8 cellular contexts compared by ENCODE assay signal in the genomic region with DNA sequence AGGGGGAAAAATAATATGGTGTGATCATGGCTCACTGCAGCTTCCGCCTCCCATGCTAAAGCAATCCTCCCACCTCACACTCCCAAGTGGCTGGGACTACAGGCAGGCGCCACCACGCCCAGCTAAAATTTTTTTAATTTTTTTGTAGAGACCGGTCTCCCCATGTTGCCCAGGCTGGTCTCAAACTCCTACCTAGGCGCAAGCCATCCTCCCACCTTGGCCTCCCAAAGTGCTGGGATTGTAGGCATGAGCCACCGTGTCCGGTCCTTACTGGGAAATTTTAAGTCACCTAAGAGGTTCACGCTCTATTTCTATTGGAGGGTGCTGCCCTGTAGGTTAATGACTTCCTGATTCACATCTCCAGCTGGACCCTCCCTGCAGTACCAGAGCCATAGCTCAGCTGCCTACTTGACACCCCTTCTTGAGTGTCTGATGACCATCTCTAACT. TPM values are rescaled to one million over a fixed set of nuclear protein-coding genes. Genes with fewer than 3 reads are reported as not detected.
DNase-seq lines count a peak whose midpoint lies in the region; ATAC-seq and TF ChIP-seq lines count a peak whose summit lies in the region.

No MANE protein-coding gene starts in this region.

- H2AFZ ChIP-seq in Karpas-422 (ENCODE audit: low read length), result no peak overlapping the region; the same call in 1 of the 2 replicates

- H3K4me1 ChIP-seq in BLaER1 (peaks cover 42% of the 10 kb centered on the region), Karpas-422 (ENCODE audit: low read length) (peaks cover 36% of the 10 kb centered on the region), adipocyte (ENCODE audit: control insufficient read depth, insufficient read depth, low read length) (peaks cover 25% of the 10 kb centered on the region), thoracic aorta (ENCODE audit: control insufficient read depth in 1 of 2, low read depth in 2 of 2) (peaks cover 13 to 29% of the 10 kb centered on the region in 2 donors)

- peak overlapping the region; percentile 91 for H3K9ac ChIP-seq in BLaER1
- peak overlapping the region; percentile 79 for H3K9ac ChIP-seq in Karpas-422 (ENCODE audit: low read length)
- H3K9ac ChIP-seq in adipocyte (ENCODE audit: low read length), result peak overlapping the region; percentile 96

- H3K36me3 ChIP-seq in BLaER1 (peaks cover 28% of the 10 kb centered on the region), Karpas-422 (ENCODE audit: insufficient read depth, low read length) (peaks cover 18% of the 10 kb centered on the region), adipocyte (ENCODE audit: control insufficient read depth, insufficient read depth, low read length, severe bottlenecking) (peaks cover 9% of the 10 kb centered on the region), thoracic aorta (peaks cover 3% of the 10 kb centered on the region)

- intact Hi-C loops in left colon (cut with DNase I, micrococcal nuclease), result no loop called here

- no peak for TF ChIP-seq CTCF in thoracic aorta (IDR thresholded peaks at IDR 0.05)

- no peaks in the 10 kb centered on the region for H3K9me2 ChIP-seq in Karpas-422 (replicated peaks; ENCODE audit: insufficient read depth, low read length)

- peak; percentile 40 for ATAC-seq in left colon
- ATAC-seq in thoracic aorta (ENCODE audit: insufficient number of reproducible peaks, low FRiP score, low read depth), result no peak
- no peak for ATAC-seq in GM18873 (IDR thresholded peaks at IDR 0.05; ENCODE audit: low FRiP score, unreplicated experiment)

- peaks cover 72% of the 10 kb centered on the region for H3K79me2 ChIP-seq in Karpas-422 (ENCODE audit: low read length)

- H4K20me1 ChIP-seq in BLaER1 (peaks cover 42% of the 10 kb centered on the region), Karpas-422 (ENCODE audit: insufficient read depth, low read depth, low read length) (peaks cover 13% of the 10 kb centered on the region; the same call in 1 of the 2 replicates)

- H3K27ac ChIP-seq in BLaER1 (peak overlapping the region; percentile 83), Karpas-422 (ENCODE audit: low read length) (peak overlapping the region; percentile 95), thoracic aorta (no peak overlapping the region)

- H3K4me2 ChIP-seq in BLaER1 (peak overlapping the region; percentile 96), Karpas-422 (ENCODE audit: low read depth, low read length, poor library complexity, severe bottlenecking) (peak overlapping the region; percentile 81)

- no peaks in the 10 kb centered on the region for H3K9me3 ChIP-seq in BLaER1
- no peaks in the 10 kb centered on the region for H3K9me3 ChIP-seq in Karpas-422 (ENCODE audit: low read length)
- H3K9me3 ChIP-seq in adipocyte (ENCODE audit: control insufficient read depth, low read length), result no peaks in the 10 kb centered on the region
- no peaks in the 10 kb centered on the region for H3K9me3 ChIP-seq in thoracic aorta

- no peaks in the 10 kb centered on the region for H3K27me3 ChIP-seq in BLaER1
- H3K27me3 ChIP-seq in Karpas-422 (ENCODE audit: low read length), result no peaks in the 10 kb centered on the region
- no peaks in the 10 kb centered on the region for H3K27me3 ChIP-seq in adipocyte (replicated peaks; ENCODE audit: control insufficient read depth, insufficient read depth, low read length)
- H3K27me3 ChIP-seq in thoracic aorta (replicated peaks; ENCODE audit: insufficient read depth), result no peaks in the 10 kb centered on the region

- peak overlapping the region; percentile 97 for H3K4me3 ChIP-seq in BLaER1
- H3K4me3 ChIP-seq in Karpas-422 (ENCODE audit: low read length), result peak overlapping the region; percentile 76
- peak overlapping the region; percentile 96 for H3K4me3 ChIP-seq in adipocyte (ENCODE audit: low read length)
- peak overlapping the region; percentile 83 for H3K4me3 ChIP-seq in thoracic aorta

- DNase-seq in Karpas-422 (peak; percentile 83), adipocyte (ENCODE audit: low read depth) (no peak), left colon (peak in 1 of 2 donors; percentile 20), thoracic aorta (ENCODE audit: low spot score) (no peak), midbrain (lab: John Stamatoyannopoulos, UW) (no peak), NCI-H2196 treated with DMSO at 0.1 percent for 48 hours (lab: John Stamatoyannopoulos, UW; ENCODE audit: unreplicated experiment) (no peak)

RNA-seq across cellular contexts. Expression of gene CDK5RAP1, which starts 0.6 kb away (rescaled TPM):
- 30.7 and 32.5 TPM in 2 replicates for total RNA-seq in Karpas-422 (2014; rRNA removed; shearing (Covaris generic); ENCODE audit: low replicate concordance)
- total RNA-seq in left colon (10 to 100 TPM; 16.6 to 27.4 TPM), thoracic aorta (10 to 100 TPM; 26.2 to 26.3 TPM)

RNA-seq across cellular contexts. Expression of gene SNTA1, which starts 41.6 kb away (rescaled TPM):
- 51.4 and 85.6 TPM in 2 replicates for total RNA-seq in Karpas-422 (2014; rRNA removed; shearing (Covaris generic); ENCODE audit: low replicate concordance)
- total RNA-seq in left colon (1 to 10 TPM; 4.0 to 8.3 TPM), thoracic aorta (100 to 1,000 TPM in 1 of 2 donors, 10 to 100 TPM in 1; 62.6 to 108 TPM)

Comparison
In these comparisons a context has a peak if more than half of its experiments do, and no peak if none do; other contexts are left out.
1. H3K27ac ChIP-seq: peak in BLaER1 (single experiment) and Karpas-422 (single experiment); none in thoracic aorta (0 of 2).
2. Peak in every context shown above with its lines, with median percentiles within 50 percentile points of each other: H3K4me3 ChIP-seq and H3K9ac ChIP-seq.